Comparison of ENCODE assay signal across 1 cellular context in the genomic region with DNA sequence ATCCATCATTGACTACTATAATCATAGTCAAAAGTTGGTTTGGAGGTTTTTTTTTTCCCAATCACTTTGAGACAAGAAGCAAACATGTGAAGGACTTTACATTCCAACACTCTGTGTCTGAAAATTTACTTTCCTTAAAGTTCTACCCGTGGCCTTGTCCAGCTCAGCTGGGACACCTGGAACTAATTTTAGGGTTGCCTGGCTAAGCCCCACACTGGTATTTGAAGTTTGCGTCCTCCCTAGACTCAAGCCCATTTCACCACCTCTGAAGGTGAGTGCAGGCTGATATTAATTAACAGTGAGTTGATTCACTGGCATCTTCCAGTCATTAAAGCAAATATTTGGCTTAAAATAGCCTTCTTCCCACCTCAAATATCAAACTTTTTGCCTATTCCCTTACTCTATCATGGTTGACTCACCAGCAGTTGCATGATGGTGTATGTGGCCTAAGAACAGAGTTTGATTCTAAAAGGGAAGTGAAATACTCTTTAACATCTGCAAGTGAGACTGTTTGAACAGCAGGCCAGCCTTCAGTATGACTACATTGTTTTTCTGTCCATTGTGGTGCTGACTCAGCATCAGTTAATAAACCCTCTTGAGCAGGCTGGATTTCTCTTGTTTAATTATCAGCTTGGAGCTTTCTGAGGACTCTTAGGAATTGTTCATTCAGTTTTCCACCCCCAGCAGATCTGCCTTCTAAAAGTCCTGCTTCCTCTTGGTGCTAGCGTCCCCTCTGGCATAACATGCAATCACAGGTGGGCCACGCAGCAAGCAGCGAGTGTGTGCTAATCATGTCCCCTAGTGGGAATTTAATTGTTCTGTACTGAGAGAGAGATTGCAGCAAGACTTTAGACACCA.
A peak's percentile ranks its signal among the peaks of the same experiment; 100 is the strongest.
TF ChIP-seq lines count a peak whose summit lies in the region.

No MANE protein-coding gene starts in this region.

TF ChIP-seq in HEK293, 187 proteins besides CTCF, POLR2A, EP300 and RAD21 (continued from another document and continues in another):
- peak; percentile 73; the same call in 1 of the 2 replicates for TF ChIP-seq ZSCAN30 (tag by site-specific recombination; IDR thresholded peaks at IDR 0.05)
- no peak for TF ChIP-seq ZNF843 (tag by site-specific recombination; IDR thresholded peaks at IDR 0.05)
- TF ChIP-seq ZNF677 (tag by site-specific recombination; IDR thresholded peaks at IDR 0.05) = no peak
- TF ChIP-seq GLIS2 (tag by site-specific recombination; IDR thresholded peaks at IDR 0.05) = peak; percentile 57; the same call in 1 of the 2 replicates
- TF ChIP-seq SETDB1 (IDR thresholded peaks at IDR 0.05; ENCODE audit: insufficient read length, low read length) = peak; percentile 37
- TF ChIP-seq ZNF121 (tag by site-specific recombination; IDR thresholded peaks at IDR 0.05) = no peak
- no peak for TF ChIP-seq ZNF610 (tag by site-specific recombination; IDR thresholded peaks at IDR 0.05; ENCODE audit: borderline replicate concordance)
- TF ChIP-seq, protein P1, sequence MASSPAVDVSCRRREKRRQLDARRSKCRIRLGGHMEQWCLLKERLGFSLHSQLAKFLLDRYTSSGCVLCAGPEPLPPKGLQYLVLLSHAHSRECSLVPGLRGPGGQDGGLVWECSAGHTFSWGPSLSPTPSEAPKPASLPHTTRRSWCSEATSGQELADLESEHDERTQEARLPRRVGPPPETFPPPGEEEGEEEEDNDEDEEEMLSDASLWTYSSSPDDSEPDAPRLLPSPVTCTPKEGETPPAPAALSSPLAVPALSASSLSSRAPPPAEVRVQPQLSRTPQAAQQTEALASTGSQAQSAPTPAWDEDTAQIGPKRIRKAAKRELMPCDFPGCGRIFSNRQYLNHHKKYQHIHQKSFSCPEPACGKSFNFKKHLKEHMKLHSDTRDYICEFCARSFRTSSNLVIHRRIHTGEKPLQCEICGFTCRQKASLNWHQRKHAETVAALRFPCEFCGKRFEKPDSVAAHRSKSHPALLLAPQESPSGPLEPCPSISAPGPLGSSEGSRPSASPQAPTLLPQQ (tag by site-specific recombination; IDR thresholded peaks at IDR 0.05) = no peak
- TF ChIP-seq GLIS1 (tag by site-specific recombination; IDR thresholded peaks at IDR 0.05) = no peak; the same call in 1 of the 2 replicates
- no peak for TF ChIP-seq ZNF404 (tag by site-specific recombination; IDR thresholded peaks at IDR 0.05)
- peak; percentile 56; the same call in 1 of the 2 replicates for TF ChIP-seq ZBTB20 (tag by site-specific recombination; IDR thresholded peaks at IDR 0.05)
- TF ChIP-seq, protein P2, sequence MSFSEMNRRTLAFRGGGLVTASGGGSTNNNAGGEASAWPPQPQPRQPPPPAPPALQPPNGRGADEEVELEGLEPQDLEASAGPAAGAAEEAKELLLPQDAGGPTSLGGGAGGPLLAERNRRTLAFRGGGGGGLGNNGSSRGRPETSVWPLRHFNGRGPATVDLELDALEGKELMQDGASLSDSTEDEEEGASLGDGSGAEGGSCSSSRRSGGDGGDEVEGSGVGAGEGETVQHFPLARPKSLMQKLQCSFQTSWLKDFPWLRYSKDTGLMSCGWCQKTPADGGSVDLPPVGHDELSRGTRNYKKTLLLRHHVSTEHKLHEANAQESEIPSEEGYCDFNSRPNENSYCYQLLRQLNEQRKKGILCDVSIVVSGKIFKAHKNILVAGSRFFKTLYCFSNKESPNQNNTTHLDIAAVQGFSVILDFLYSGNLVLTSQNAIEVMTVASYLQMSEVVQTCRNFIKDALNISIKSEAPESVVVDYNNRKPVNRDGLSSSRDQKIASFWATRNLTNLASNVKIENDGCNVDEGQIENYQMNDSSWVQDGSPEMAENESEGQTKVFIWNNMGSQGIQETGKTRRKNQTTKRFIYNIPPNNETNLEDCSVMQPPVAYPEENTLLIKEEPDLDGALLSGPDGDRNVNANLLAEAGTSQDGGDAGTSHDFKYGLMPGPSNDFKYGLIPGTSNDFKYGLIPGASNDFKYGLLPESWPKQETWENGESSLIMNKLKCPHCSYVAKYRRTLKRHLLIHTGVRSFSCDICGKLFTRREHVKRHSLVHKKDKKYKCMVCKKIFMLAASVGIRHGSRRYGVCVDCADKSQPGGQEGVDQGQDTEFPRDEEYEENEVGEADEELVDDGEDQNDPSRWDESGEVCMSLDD (tag by site-specific recombination; IDR thresholded peaks at IDR 0.05) = no peak
- no peak for TF ChIP-seq ZNF670 (tag by site-specific recombination; IDR thresholded peaks at IDR 0.05; ENCODE audit: low read depth)
- TF ChIP-seq TRIM28 (IDR thresholded peaks at IDR 0.05; ENCODE audit: borderline replicate concordance, low read length) = peak; percentile 85
- TF ChIP-seq ZNF19 (tag by site-specific recombination; IDR thresholded peaks at IDR 0.05; ENCODE audit: low read depth) = no peak
- TF ChIP-seq ZNF585B (tag by site-specific recombination; IDR thresholded peaks at IDR 0.05) = no peak
- no peak for TF ChIP-seq ZXDB (tag by site-specific recombination; IDR thresholded peaks at IDR 0.05)
- no peak for TF ChIP-seq SCRT2 (tag by site-specific recombination; IDR thresholded peaks at IDR 0.05)
- no peak for TF ChIP-seq SCRT1 (tag by site-specific recombination; IDR thresholded peaks at IDR 0.05; ENCODE audit: borderline replicate concordance)
- no peak for TF ChIP-seq ZNF133 (tag by site-specific recombination; IDR thresholded peaks at IDR 0.05)
- TF ChIP-seq ZBTB17 (tag by site-specific recombination; IDR thresholded peaks at IDR 0.05) = peak; percentile 60; the same call in 1 of the 2 replicates
- TF ChIP-seq, protein P3, sequence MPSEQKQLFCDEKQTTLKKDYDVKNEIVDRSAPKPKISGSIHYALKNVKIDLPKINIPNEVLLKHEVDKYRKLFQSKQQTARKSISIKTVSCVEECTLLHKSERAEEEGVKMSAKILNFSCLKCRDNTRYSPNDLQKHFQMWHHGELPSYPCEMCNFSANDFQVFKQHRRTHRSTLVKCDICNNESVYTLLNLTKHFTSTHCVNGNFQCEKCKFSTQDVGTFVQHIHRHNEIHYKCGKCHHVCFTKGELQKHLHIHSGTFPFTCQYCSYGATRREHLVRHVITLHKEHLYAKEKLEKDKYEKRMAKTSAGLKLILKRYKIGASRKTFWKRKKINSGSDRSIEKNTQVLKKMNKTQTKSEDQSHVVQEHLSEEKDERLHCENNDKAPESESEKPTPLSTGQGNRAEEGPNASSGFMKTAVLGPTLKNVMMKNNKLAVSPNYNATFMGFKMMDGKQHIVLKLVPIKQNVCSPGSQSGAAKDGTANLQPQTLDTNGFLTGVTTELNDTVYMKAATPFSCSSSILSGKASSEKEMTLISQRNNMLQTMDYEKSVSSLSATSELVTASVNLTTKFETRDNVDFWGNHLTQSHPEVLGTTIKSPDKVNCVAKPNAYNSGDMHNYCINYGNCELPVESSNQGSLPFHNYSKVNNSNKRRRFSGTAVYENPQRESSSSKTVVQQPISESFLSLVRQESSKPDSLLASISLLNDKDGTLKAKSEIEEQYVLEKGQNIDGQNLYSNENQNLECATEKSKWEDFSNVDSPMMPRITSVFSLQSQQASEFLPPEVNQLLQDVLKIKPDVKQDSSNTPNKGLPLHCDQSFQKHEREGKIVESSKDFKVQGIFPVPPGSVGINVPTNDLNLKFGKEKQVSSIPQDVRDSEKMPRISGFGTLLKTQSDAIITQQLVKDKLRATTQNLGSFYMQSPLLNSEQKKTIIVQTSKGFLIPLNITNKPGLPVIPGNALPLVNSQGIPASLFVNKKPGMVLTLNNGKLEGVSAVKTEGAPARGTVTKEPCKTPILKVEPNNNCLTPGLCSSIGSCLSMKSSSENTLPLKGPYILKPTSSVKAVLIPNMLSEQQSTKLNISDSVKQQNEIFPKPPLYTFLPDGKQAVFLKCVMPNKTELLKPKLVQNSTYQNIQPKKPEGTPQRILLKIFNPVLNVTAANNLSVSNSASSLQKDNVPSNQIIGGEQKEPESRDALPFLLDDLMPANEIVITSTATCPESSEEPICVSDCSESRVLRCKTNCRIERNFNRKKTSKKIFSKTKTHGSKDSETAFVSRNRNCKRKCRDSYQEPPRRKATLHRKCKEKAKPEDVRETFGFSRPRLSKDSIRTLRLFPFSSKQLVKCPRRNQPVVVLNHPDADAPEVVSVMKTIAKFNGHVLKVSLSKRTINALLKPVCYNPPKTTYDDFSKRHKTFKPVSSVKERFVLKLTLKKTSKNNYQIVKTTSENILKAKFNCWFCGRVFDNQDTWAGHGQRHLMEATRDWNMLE (tag by site-specific recombination; conservative IDR thresholded peaks at IDR 0.05; ENCODE audit: low read depth) = 0 out of 2 replicates have a peak, but pooled peaks have one; percentile 29
- TF ChIP-seq, protein P4, sequence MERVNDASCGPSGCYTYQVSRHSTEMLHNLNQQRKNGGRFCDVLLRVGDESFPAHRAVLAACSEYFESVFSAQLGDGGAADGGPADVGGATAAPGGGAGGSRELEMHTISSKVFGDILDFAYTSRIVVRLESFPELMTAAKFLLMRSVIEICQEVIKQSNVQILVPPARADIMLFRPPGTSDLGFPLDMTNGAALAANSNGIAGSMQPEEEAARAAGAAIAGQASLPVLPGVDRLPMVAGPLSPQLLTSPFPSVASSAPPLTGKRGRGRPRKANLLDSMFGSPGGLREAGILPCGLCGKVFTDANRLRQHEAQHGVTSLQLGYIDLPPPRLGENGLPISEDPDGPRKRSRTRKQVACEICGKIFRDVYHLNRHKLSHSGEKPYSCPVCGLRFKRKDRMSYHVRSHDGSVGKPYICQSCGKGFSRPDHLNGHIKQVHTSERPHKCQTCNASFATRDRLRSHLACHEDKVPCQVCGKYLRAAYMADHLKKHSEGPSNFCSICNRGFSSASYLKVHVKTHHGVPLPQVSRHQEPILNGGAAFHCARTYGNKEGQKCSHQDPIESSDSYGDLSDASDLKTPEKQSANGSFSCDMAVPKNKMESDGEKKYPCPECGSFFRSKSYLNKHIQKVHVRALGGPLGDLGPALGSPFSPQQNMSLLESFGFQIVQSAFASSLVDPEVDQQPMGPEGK (tag by site-specific recombination; IDR thresholded peaks at IDR 0.05) = 0 out of 2 replicates have a peak, but pooled peaks have one; percentile 24
- no peak for TF ChIP-seq ZNF629 (tag by site-specific recombination; IDR thresholded peaks at IDR 0.05)
- TF ChIP-seq SALL2 (tag by site-specific recombination; IDR thresholded peaks at IDR 0.05; ENCODE audit: borderline replicate concordance) = no peak
- TF ChIP-seq, protein P5, sequence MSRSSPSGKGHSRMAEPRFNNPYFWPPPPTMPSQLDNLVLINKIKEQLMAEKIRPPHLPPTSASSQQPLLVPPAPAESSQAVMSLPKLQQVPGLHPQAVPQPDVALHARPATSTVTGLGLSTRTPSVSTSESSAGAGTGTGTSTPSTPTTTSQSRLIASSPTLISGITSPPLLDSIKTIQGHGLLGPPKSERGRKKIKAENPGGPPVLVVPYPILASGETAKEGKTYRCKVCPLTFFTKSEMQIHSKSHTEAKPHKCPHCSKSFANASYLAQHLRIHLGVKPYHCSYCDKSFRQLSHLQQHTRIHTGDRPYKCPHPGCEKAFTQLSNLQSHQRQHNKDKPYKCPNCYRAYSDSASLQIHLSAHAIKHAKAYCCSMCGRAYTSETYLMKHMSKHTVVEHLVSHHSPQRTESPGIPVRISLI (tag by site-specific recombination; IDR thresholded peaks at IDR 0.05) = no peak
- TF ChIP-seq ZNF266 (tag by site-specific recombination; IDR thresholded peaks at IDR 0.05; ENCODE audit: low read depth) = no peak
- TF ChIP-seq BCL11A (tag by site-specific recombination; IDR thresholded peaks at IDR 0.05; ENCODE audit: low read depth) = no peak
- TF ChIP-seq ZNF514 (tag by site-specific recombination; IDR thresholded peaks at IDR 0.05) = no peak
- TF ChIP-seq ZNF561 (tag by site-specific recombination; IDR thresholded peaks at IDR 0.05; ENCODE audit: borderline replicate concordance) = 0 out of 2 replicates have a peak, but pooled peaks have one; percentile 52
- TF ChIP-seq ZBTB7A (tag by site-specific recombination; IDR thresholded peaks at IDR 0.05; ENCODE audit: low read depth) = no peak
- no peak for TF ChIP-seq ZNF174 (tag by site-specific recombination; IDR thresholded peaks at IDR 0.05)
- TF ChIP-seq, protein P6, sequence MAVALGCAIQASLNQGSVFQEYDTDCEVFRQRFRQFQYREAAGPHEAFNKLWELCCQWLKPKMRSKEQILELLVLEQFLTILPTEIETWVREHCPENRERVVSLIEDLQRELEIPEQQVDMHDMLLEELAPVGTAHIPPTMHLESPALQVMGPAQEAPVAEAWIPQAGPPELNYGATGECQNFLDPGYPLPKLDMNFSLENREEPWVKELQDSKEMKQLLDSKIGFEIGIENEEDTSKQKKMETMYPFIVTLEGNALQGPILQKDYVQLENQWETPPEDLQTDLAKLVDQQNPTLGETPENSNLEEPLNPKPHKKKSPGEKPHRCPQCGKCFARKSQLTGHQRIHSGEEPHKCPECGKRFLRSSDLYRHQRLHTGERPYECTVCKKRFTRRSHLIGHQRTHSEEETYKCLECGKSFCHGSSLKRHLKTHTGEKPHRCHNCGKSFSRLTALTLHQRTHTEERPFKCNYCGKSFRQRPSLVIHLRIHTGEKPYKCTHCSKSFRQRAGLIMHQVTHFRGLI (tag by site-specific recombination; IDR thresholded peaks at IDR 0.05) = 0 out of 2 replicates have a peak, but pooled peaks have one; percentile 43
- TF ChIP-seq SP7 (tag by site-specific recombination; IDR thresholded peaks at IDR 0.05) = peak; percentile 80
- peak; percentile 25; the same call in 1 of the 2 replicates for TF ChIP-seq IKZF3 (tag by site-specific recombination; IDR thresholded peaks at IDR 0.05)
- TF ChIP-seq MZF1 (tag by site-specific recombination; IDR thresholded peaks at IDR 0.05; ENCODE audit: borderline replicate concordance) = 0 out of 2 replicates have a peak, but pooled peaks have one; percentile 10
- peak; percentile 49; the same call in 1 of the 2 replicates for TF ChIP-seq ZNF600 (tag by site-specific recombination; IDR thresholded peaks at IDR 0.05)
- TF ChIP-seq ZNF555 (tag by site-specific recombination; conservative IDR thresholded peaks at IDR 0.05) = no peak
- TF ChIP-seq ZEB2 (tag by site-specific recombination; IDR thresholded peaks at IDR 0.05) = no peak
- TF ChIP-seq, protein P7, sequence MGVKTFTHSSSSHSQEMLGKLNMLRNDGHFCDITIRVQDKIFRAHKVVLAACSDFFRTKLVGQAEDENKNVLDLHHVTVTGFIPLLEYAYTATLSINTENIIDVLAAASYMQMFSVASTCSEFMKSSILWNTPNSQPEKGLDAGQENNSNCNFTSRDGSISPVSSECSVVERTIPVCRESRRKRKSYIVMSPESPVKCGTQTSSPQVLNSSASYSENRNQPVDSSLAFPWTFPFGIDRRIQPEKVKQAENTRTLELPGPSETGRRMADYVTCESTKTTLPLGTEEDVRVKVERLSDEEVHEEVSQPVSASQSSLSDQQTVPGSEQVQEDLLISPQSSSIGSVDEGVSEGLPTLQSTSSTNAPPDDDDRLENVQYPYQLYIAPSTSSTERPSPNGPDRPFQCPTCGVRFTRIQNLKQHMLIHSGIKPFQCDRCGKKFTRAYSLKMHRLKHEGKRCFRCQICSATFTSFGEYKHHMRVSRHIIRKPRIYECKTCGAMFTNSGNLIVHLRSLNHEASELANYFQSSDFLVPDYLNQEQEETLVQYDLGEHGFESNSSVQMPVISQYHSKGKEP (tag by site-specific recombination; IDR thresholded peaks at IDR 0.05) = peak; percentile 69; the same call in 1 of the 2 replicates
